Comparison of ENCODE assay signal across 22 cellular contexts in the genomic region with DNA sequence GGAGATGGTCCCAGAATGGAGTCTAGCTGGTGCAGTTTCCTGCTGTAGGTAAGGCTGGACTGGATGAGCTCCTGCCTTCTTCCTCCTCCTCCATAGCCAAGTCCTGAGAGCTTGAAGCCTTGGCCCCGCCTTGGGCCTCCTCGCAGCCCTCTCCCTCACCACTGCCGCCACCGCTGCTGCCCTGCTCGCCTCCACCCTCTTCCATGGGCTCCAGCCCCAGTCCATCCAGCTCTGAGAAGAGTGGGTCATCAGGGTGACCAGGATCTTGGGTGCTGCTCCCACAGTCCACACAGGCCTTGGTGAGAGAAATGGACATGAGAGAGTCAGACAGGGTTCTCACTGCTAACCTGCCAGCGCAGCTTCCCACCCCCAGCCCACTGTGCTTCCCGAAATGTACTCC. TPM values are rescaled to one million over a fixed set of nuclear protein-coding genes. Genes with fewer than 3 reads are reported as not detected.
A peak's percentile ranks its signal among the peaks of the same experiment; 100 is the strongest.
DNase-seq lines count a peak whose midpoint lies in the region; ATAC-seq and TF ChIP-seq lines count a peak whose summit lies in the region.
"Had no signal": no experiment of that assay in that cellular context is flagged by ENCODE, and none has a peak within 500 bp of the region (broad histone marks: within the 10 kb centered on the region; RNA-seq: fewer than 3 reads in every experiment).

No MANE protein-coding gene starts in this region.

- 91% methylated on average over 7 of the region's 7 CpGs for WGBS in right cardiac atrium
- 94% methylated on average over 7 of the region's 7 CpGs for WGBS in SK-N-SH (ENCODE audit: low lambda C conversion rate)

- no peaks in the 10 kb centered on the region for H3K9me2 ChIP-seq in SK-N-SH

- H3K4me3 Mint-ChIP-seq in endothelial cell (ENCODE audit: unreplicated experiment) (peak overlapping the region; percentile 65), osteocyte (ENCODE audit: unreplicated experiment) (no peak overlapping the region)
- H3K4me3 Mint-ChIP-seq: type B pancreatic cell had no signal

- TF ChIP-seq CTCF in endothelial cell (IDR thresholded peaks at IDR 0.05; ENCODE audit: unreplicated experiment) (no peak), osteocyte (IDR thresholded peaks at IDR 0.05) (no peak), SK-N-SH (IDR thresholded peaks at IDR 0.05) (no peak)

- H3K9me3 ChIP-seq in right cardiac atrium (ENCODE audit: control insufficient read depth, low read length) (no peaks in the 10 kb centered on the region), SK-N-SH (no peaks in the 10 kb centered on the region)

- DNase-seq in right cardiac atrium = peak; percentile 21 to 61 (median 54)
- no peak for DNase-seq in Right ventricle myocardium superior
- no peak for DNase-seq in endothelial cell (ENCODE audit: low spot score)
- no peak for DNase-seq in osteocyte (ENCODE audit: extremely low spot score, unreplicated experiment)
- DNase-seq in inferior parietal cortex (ENCODE audit: extremely low spot score) = no peak
- no peak for DNase-seq in SK-N-SH
- DNase-seq in A172 (ENCODE audit: low spot score) = no peak
- DNase-seq: activated CD4-positive, CD25-positive, alpha-beta regulatory T cell treated with anti-CD3 and anti-CD28 coated beads, Interleukin-2, amount 50 U/mL, for 72 hours; activated gamma-delta T cell treated with Interleukin-2 at 50 U/mL for 16 hours; anterior cingulate cortex; foreskin keratinocyte; GM23248; Kasumi-1; NCI-H1105; NCI-H69; stimulated activated CD4-positive, alpha-beta T cell treated with anti-CD3 and anti-CD28 coated beads, Interleukin-15, amount 100 ng/mL, for 24 hours; stimulated activated naive B cell treated with anti-CD40 and anti-IgM and Interleukin-4, amounts not matched to agents 10 μg/mL and 1 μg/mL and 100 μg/mL, for 72 hours had no signal

- no peak for TF ChIP-seq EP300 in SK-N-SH (IDR thresholded peaks at IDR 0.05; ENCODE audit: borderline replicate concordance in 1 of 2, low read depth in 1 of 2, low read length in 1 of 2)

- H3K9me3 Mint-ChIP-seq in endothelial cell (ENCODE audit: unreplicated experiment) (no peaks in the 10 kb centered on the region), osteocyte (ENCODE audit: unreplicated experiment) (no peaks in the 10 kb centered on the region)
- H3K9me3 Mint-ChIP-seq: stimulated activated naive B cell treated with anti-CD40 and anti-IgM and Interleukin-4, amounts not matched to agents 10 μg/mL and 1 μg/mL and 100 μg/mL, for 72 hours; type B pancreatic cell had no signal

- POLR2A ChIA-PET in SK-N-SH (lab: Yijun Ruan, JAX) = interaction anchor here (1.7 to 4.1 kb wide), 2 partner anchors 10 to 14 kb away, joined by 6 to 19 read pairs; partner anchors contain the start of gene PER1

- H3K4me1 ChIP-seq in right cardiac atrium (ENCODE audit: control insufficient read depth, insufficient read depth, low read length) = no peaks in the 10 kb centered on the region
- peaks cover 0 to 5% of the 10 kb centered on the region in 2 experiments; a peak in 1 of 4 replicates for H3K4me1 ChIP-seq in SK-N-SH (ENCODE audit: control insufficient read depth in 1 of 2, insufficient read depth in 2 of 2, low read depth in 1 of 2, low read length in 1 of 2)
- H3K4me1 ChIP-seq: foreskin keratinocyte had no signal

- H3K4me3 ChIP-seq in right cardiac atrium (ENCODE audit: low read length) (no peak overlapping the region), SK-N-SH (ENCODE audit: low read depth in 2 of 2, low read length in 1 of 2) (no peak overlapping the region)
- H3K4me3 ChIP-seq: GM23248 had no signal

- CTCF ChIA-PET in SK-N-SH (lab: Yijun Ruan, JAX) = interaction anchor here (0.6 to 9.5 kb wide), 8 partner anchors 9 to 1522 kb away, joined by 3 to 98 read pairs (median 6); partner anchors contain the start of genes ALOXE3, PER1 and VAMP2

- H3K36me3 ChIP-seq in SK-N-SH (replicated peaks in 1 of 2; ENCODE audit: control insufficient read depth in 1 of 2, insufficient read depth in 2 of 2, low read length in 1 of 2) = peaks cover 15 to 40% of the 10 kb centered on the region in 2 experiments

- no peaks in the 10 kb centered on the region for H3K27me3 ChIP-seq in right cardiac atrium (ENCODE audit: control insufficient read depth, insufficient read depth)
- no peaks in the 10 kb centered on the region for H3K27me3 ChIP-seq in SK-N-SH (ENCODE audit: insufficient read depth)
- H3K27me3 ChIP-seq: foreskin keratinocyte had no signal

- H3K36me3 Mint-ChIP-seq in endothelial cell (ENCODE audit: low read depth, unreplicated experiment) (peaks cover 18% of the 10 kb centered on the region), osteocyte (ENCODE audit: unreplicated experiment) (peaks cover 33% of the 10 kb centered on the region)
- H3K36me3 Mint-ChIP-seq: type B pancreatic cell had no signal

- H3F3A ChIP-seq in SK-N-SH (replicated peaks; ENCODE audit: insufficient read depth) = peaks cover 27% of the 10 kb centered on the region

- no peak for ATAC-seq in right cardiac atrium
- no peak for ATAC-seq in Right ventricle myocardium superior (ENCODE audit: poor library complexity)
- no peak for ATAC-seq in GM18502 (IDR thresholded peaks at IDR 0.05; ENCODE audit: poor library complexity, unreplicated experiment)
- ATAC-seq: foreskin keratinocyte; stimulated activated naive B cell treated with anti-CD40 and anti-IgM and Interleukin-4, amounts not matched to agents 10 μg/mL and 1 μg/mL and 100 μg/mL, for 72 hours had no signal

- H4K20me1 ChIP-seq in SK-N-SH (ENCODE audit: insufficient read depth) = peaks cover 8% of the 10 kb centered on the region; the same call in 1 of the 2 replicates

- H3K9ac ChIP-seq in SK-N-SH = no peak overlapping the region
- H3K9ac ChIP-seq: GM23248 had no signal

- H3K27me3 Mint-ChIP-seq in endothelial cell (ENCODE audit: unreplicated experiment) (peaks cover 14% of the 10 kb centered on the region), osteocyte (ENCODE audit: unreplicated experiment) (no peaks in the 10 kb centered on the region)
- H3K27me3 Mint-ChIP-seq: stimulated activated naive B cell treated with anti-CD40 and anti-IgM and Interleukin-4, amounts not matched to agents 10 μg/mL and 1 μg/mL and 100 μg/mL, for 72 hours; type B pancreatic cell had no signal

- no peak overlapping the region for H3K27ac Mint-ChIP-seq in endothelial cell (ENCODE audit: unreplicated experiment)
- H3K27ac Mint-ChIP-seq in osteocyte (ENCODE audit: unreplicated experiment) = peak overlapping the region; percentile 19
- H3K27ac Mint-ChIP-seq: stimulated activated naive B cell treated with anti-CD40 and anti-IgM and Interleukin-4, amounts not matched to agents 10 μg/mL and 1 μg/mL and 100 μg/mL, for 72 hours; type B pancreatic cell had no signal

- no peak overlapping the region for H3K27ac ChIP-seq in right cardiac atrium (ENCODE audit: low read length)
- H3K27ac ChIP-seq in SK-N-SH (ENCODE audit: low read depth in 2 of 2, low read length in 1 of 2) = no peak overlapping the region
- H3K27ac ChIP-seq: foreskin keratinocyte, GM23248 had no signal

- H3K4me2 ChIP-seq in SK-N-SH = no peak overlapping the region

- intact Hi-C loops in right cardiac atrium (cut with DNase I) (loop anchor here in 1 of 4 donors (10.0 kb wide), 1 partner anchor 296 kb away; no protein-coding TSS in a partner anchor), Right ventricle myocardium superior (cut with DNase I) (no loop called here)

- no peaks in the 10 kb centered on the region for H3K79me2 ChIP-seq in SK-N-SH (ENCODE audit: insufficient read depth)

- no peak overlapping the region for H2AFZ ChIP-seq in SK-N-SH (ENCODE audit: low read depth)
- H2AFZ ChIP-seq: GM23248 had no signal

- TF ChIP-seq RAD21 in SK-N-SH (IDR thresholded peaks at IDR 0.05; ENCODE audit: low read length) = no peak

- H3K4me1 Mint-ChIP-seq in endothelial cell (ENCODE audit: unreplicated experiment) = no peaks in the 10 kb centered on the region
- peaks cover 4% of the 10 kb centered on the region for H3K4me1 Mint-ChIP-seq in osteocyte (ENCODE audit: unreplicated experiment)

RNA-seq across cellular contexts. Expression of gene PER1, which starts 11.2 kb away (rescaled TPM):
- total RNA-seq in right cardiac atrium = 100 to 1,000 TPM in 3 of 4 donors, 10 to 100 TPM in 1; 96.2 to 150 (median 124) TPM
- 110 TPM for polyA plus RNA-seq in right cardiac atrium
- total RNA-seq in Right ventricle myocardium superior = 124 TPM
- total RNA-seq in endothelial cell (ENCODE audit: unreplicated experiment) = 30.0 TPM
- total RNA-seq in osteocyte = 106 and 173 TPM in 2 replicates
- polyA plus RNA-seq in SK-N-SH (2012; rRNA removed) = 32.7 and 56.8 TPM in 2 replicates
- polyA plus RNA-seq in SK-N-SH (2012; cell fraction: cytosol; rRNA removed) = 2.7 and 4.0 TPM in 2 replicates
- polyA plus RNA-seq in SK-N-SH (2012; cell fraction: nucleus; rRNA removed) = 201 and 297 TPM in 2 replicates
- total RNA-seq in A172 (2014; rRNA removed; shearing (Covaris generic)) = 6.9 and 7.5 TPM in 2 replicates

RNA-seq across cellular contexts. Expression of gene HES7, which starts 17.1 kb away (rescaled TPM):
- total RNA-seq in right cardiac atrium = under 1 TPM; 0.62 to 0.76 (median 0.73) TPM
- polyA plus RNA-seq in right cardiac atrium = 0.25 TPM
- 0.13 TPM for total RNA-seq in Right ventricle myocardium superior
- total RNA-seq in endothelial cell (ENCODE audit: unreplicated experiment) = 3.3 TPM
- 2.0 and 2.3 TPM in 2 replicates for total RNA-seq in osteocyte
- 0.71 and 1.2 TPM in 2 replicates for polyA plus RNA-seq in SK-N-SH (2012; rRNA removed)
- polyA plus RNA-seq in SK-N-SH (2012; cell fraction: cytosol; rRNA removed) = 0.42 and 0.67 TPM in 2 replicates
- polyA plus RNA-seq in SK-N-SH (2012; cell fraction: nucleus; rRNA removed) = 7.3 and 13.8 TPM in 2 replicates
- total RNA-seq in A172 (2014; rRNA removed; shearing (Covaris generic)) = not detected in 2 replicates
- total RNA-seq: GM23248 had no signal
- polyA plus RNA-seq: GM23248 had no signal

RNA-seq across cellular contexts. Expression of gene VAMP2, which starts 21.7 kb away (rescaled TPM):
- 10 to 100 TPM; 68.7 to 74.9 (median 71.8) TPM for total RNA-seq in right cardiac atrium
- 50.2 TPM for polyA plus RNA-seq in right cardiac atrium
- 54.8 TPM for total RNA-seq in Right ventricle myocardium superior
- 19.8 TPM for total RNA-seq in endothelial cell (ENCODE audit: unreplicated experiment)
- total RNA-seq in osteocyte = 57.2 and 70.0 TPM in 2 replicates
- polyA plus RNA-seq in SK-N-SH (2012; rRNA removed) = 42.0 and 43.4 TPM in 2 replicates
- polyA plus RNA-seq in SK-N-SH (2012; cell fraction: cytosol; rRNA removed) = 39.1 and 45.5 TPM in 2 replicates
- 81.4 and 130 TPM in 2 replicates for polyA plus RNA-seq in SK-N-SH (2012; cell fraction: nucleus; rRNA removed)
- 1.9 and 4.3 TPM in 2 replicates for total RNA-seq in A172 (2014; rRNA removed; shearing (Covaris generic))

RNA-seq across cellular contexts. Expression of gene ALOXE3, which starts 22.7 kb away (rescaled TPM):
- total RNA-seq in right cardiac atrium = not detected
- polyA plus RNA-seq in right cardiac atrium = not detected
- not detected for total RNA-seq in Right ventricle myocardium superior
- total RNA-seq in endothelial cell (ENCODE audit: unreplicated experiment) = not detected
- total RNA-seq in osteocyte = not detected in 2 replicates
- polyA plus RNA-seq in SK-N-SH (2012; rRNA removed) = 0.13 and 0.46 TPM in 2 replicates
- polyA plus RNA-seq in SK-N-SH (2012; cell fraction: cytosol; rRNA removed) = 0.15 and 0.18 TPM in 2 replicates
- polyA plus RNA-seq in SK-N-SH (2012; cell fraction: nucleus; rRNA removed) = 0.56 and 0.58 TPM in 2 replicates
- 0.05 TPM in 1 of 2 replicates, not detected in the other for total RNA-seq in A172 (2014; rRNA removed; shearing (Covaris generic))
- total RNA-seq: Daoy, endothelial cell of umbilical vein, pulmonary artery endothelial cell had no signal

RNA-seq across cellular contexts. Expression of gene TMEM107, which starts 35.1 kb away (rescaled TPM):
- total RNA-seq in right cardiac atrium (10 to 100 TPM in 2 of 4 donors, 1 to 10 TPM in 2; 7.1 to 11.4 (median 9.2) TPM), Right ventricle myocardium superior (7.1 TPM), endothelial cell (ENCODE audit: unreplicated experiment) (14.6 TPM), osteocyte (8.4 and 10.5 TPM in 2 replicates)
- polyA plus RNA-seq in right cardiac atrium (7.2 TPM), SK-N-SH (2012; rRNA removed) (18.6 and 19.2 TPM in 2 replicates)
- polyA plus RNA-seq in SK-N-SH (2012; cell fraction: cytosol; rRNA removed) = 16.7 and 17.7 TPM in 2 replicates
- polyA plus RNA-seq in SK-N-SH (2012; cell fraction: nucleus; rRNA removed) = 16.7 and 21.4 TPM in 2 replicates
- 35.8 and 39.3 TPM in 2 replicates for total RNA-seq in A172 (2014; rRNA removed; shearing (Covaris generic))

Comparison
In these comparisons a context has a peak if more than half of its experiments do, and no peak if none do; other contexts are left out.
1. DNase-seq: peak in right cardiac atrium (3 of 3); none in Right ventricle myocardium superior (single experiment), endothelial cell (single experiment), osteocyte (single experiment), inferior parietal cortex (single experiment), SK-N-SH (single experiment) and A172 (single experiment).